19 cellular contexts compared by ENCODE assay signal in the genomic region with DNA sequence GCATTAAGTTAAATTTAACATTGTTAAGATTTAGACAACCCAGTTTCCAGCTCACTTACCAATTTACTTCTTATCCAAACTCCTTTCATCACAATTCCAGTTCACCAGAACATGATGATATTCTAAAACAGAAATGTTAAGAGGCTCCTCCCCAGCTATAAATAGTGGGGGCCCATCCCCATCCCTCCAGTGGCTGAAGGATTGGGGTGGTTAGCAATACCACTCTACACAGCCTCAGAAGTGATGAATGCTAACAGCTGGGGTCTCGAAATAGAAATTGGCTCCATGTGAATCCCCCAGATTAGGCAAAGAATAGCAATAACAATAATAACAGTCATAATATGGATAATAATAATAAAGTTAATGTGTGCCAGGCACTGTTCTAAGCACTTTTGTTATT.
"Had no signal": no experiment of that assay in that cellular context is flagged by ENCODE, and none has a peak within 500 bp of the region (broad histone marks: within the 10 kb centered on the region; RNA-seq: fewer than 3 reads in every experiment).

No MANE protein-coding gene starts in this region.

- ATAC-seq: foreskin keratinocyte; left lung; naive thymus-derived CD4-positive, alpha-beta T cell; stimulated activated memory B cell treated with anti-CD40 and anti-IgM and Interleukin-4, amounts not matched to agents 10 μg/mL and 1 μg/mL and 100 μg/mL, for 72 hours had no signal

- H3K36me3 Mint-ChIP-seq: naive thymus-derived CD4-positive, alpha-beta T cell; stimulated activated memory B cell treated with anti-CD40 and anti-IgM and Interleukin-4, amounts not matched to agents 10 μg/mL and 1 μg/mL and 100 μg/mL, for 72 hours had no signal

- H3K9me3 ChIP-seq: colonic mucosa, neutrophil had no signal

- H3K4me1 Mint-ChIP-seq: naive thymus-derived CD4-positive, alpha-beta T cell; stimulated activated memory B cell treated with anti-CD40 and anti-IgM and Interleukin-4, amounts not matched to agents 10 μg/mL and 1 μg/mL and 100 μg/mL, for 72 hours had no signal

- H3K27ac Mint-ChIP-seq: naive thymus-derived CD4-positive, alpha-beta T cell; stimulated activated memory B cell treated with anti-CD40 and anti-IgM and Interleukin-4, amounts not matched to agents 10 μg/mL and 1 μg/mL and 100 μg/mL, for 72 hours; stimulated activated naive CD8-positive, alpha-beta T cell treated with anti-CD3 and anti-CD28 coated beads, Interleukin-15, Interleukin-2, amounts not matched to agents 100 ng/mL and 50 ng/mL, for 24 hours had no signal

- H3K27me3 Mint-ChIP-seq: stimulated activated memory B cell treated with anti-CD40 and anti-IgM and Interleukin-4, amounts not matched to agents 10 μg/mL and 1 μg/mL and 100 μg/mL, for 72 hours; stimulated activated naive CD8-positive, alpha-beta T cell treated with anti-CD3 and anti-CD28 coated beads, Interleukin-15, Interleukin-2, amounts not matched to agents 100 ng/mL and 50 ng/mL, for 24 hours had no signal

- H3K36me3 ChIP-seq: colonic mucosa, left lung, neutrophil, tibial artery, upper lobe of left lung, uterus had no signal

- H3K27me3 ChIP-seq: colonic mucosa, foreskin keratinocyte, left lung, neutrophil, upper lobe of left lung, uterus had no signal

- H3K4me3 Mint-ChIP-seq: naive thymus-derived CD4-positive, alpha-beta T cell; stimulated activated memory B cell treated with anti-CD40 and anti-IgM and Interleukin-4, amounts not matched to agents 10 μg/mL and 1 μg/mL and 100 μg/mL, for 72 hours; stimulated activated naive CD8-positive, alpha-beta T cell treated with anti-CD3 and anti-CD28 coated beads, Interleukin-15, Interleukin-2, amounts not matched to agents 100 ng/mL and 50 ng/mL, for 24 hours had no signal

- H3K27ac ChIP-seq: colonic mucosa, foreskin keratinocyte, left lung, neutrophil, tibial artery, upper lobe of left lung, uterus had no signal

- DNase-seq: colonic mucosa; dermis blood vessel endothelial cell; foreskin keratinocyte; head of caudate nucleus; islet precursor cell; left lung; mesenchymal stem cell; midbrain; naive thymus-derived CD4-positive, alpha-beta T cell; posterior cingulate gyrus; stimulated activated CD4-positive, alpha-beta T cell treated with anti-CD3 and anti-CD28 coated beads, Interleukin-2, amount 100 ng/mL, for 48 hours; tibial artery; upper lobe of left lung; uterus had no signal

- H3K4me1 ChIP-seq: colonic mucosa, foreskin keratinocyte, left lung, tibial artery, upper lobe of left lung, uterus had no signal

- H3K4me3 ChIP-seq: colonic mucosa, left lung, lung, smooth muscle cell, tibial artery, upper lobe of left lung, uterus had no signal
